ENCODE assay signal across 9 cellular contexts in genomic region chrX:54180403-54180802, GRCh38. TPM values are rescaled to one million over a fixed set of nuclear protein-coding genes. Genes with fewer than 3 reads are reported as not detected.
DNase-seq lines count a peak whose midpoint lies in the region; ATAC-seq and TF ChIP-seq lines count a peak whose summit lies in the region.
"Had no signal": no experiment of that assay in that cellular context is flagged by ENCODE, and none has a peak within 500 bp of the region (broad histone marks: within the 10 kb centered on the region; RNA-seq: fewer than 3 reads in every experiment).

No MANE protein-coding gene starts in this region.

- H3K9me3 Mint-ChIP-seq in chondrocyte (ENCODE audit: low read depth) (no peaks in the 10 kb centered on the region), neural progenitor cell (no peaks in the 10 kb centered on the region)

- peak overlapping the region; percentile 78 for H3K4me2 ChIP-seq in neural progenitor cell

- peaks cover 72% of the 10 kb centered on the region for H3K79me2 ChIP-seq in neural progenitor cell (ENCODE audit: low read depth)

- H3K27me3 Mint-ChIP-seq in chondrocyte (ENCODE audit: low read depth) (no peaks in the 10 kb centered on the region), neural progenitor cell (ENCODE audit: insufficient read depth, low read depth) (peaks cover 4% of the 10 kb centered on the region)

- H4K20me1 ChIP-seq in neural progenitor cell (ENCODE audit: low read depth): peaks cover 18% of the 10 kb centered on the region

- H3F3A ChIP-seq in neural progenitor cell (ENCODE audit: low read depth): no peaks in the 10 kb centered on the region

- H3K4me3 ChIP-seq in NB4 (ENCODE audit: low read depth, low read length) (peak overlapping the region; percentile 97), neural progenitor cell (peak overlapping the region; percentile 75), tibial nerve (no peak overlapping the region)
- H3K4me3 ChIP-seq: lung had no signal

- no peak for TF ChIP-seq EP300 in tibial nerve (IDR thresholded peaks at IDR 0.05)

- peaks cover 15% of the 10 kb centered on the region for H3K4me1 ChIP-seq in neural progenitor cell
- peaks cover 0 to 45% (median 8%) of the 10 kb centered on the region in 4 donors for H3K4me1 ChIP-seq in tibial nerve

- TF ChIP-seq CTCF in NB4 (IDR thresholded peaks at IDR 0.05; ENCODE audit: low read depth, low read length) (no peak), chondrocyte (IDR thresholded peaks at IDR 0.05) (no peak), neural progenitor cell (IDR thresholded peaks at IDR 0.05) (no peak), tibial nerve (IDR thresholded peaks at IDR 0.05) (no peak)

- ATAC-seq in GM18517 (IDR thresholded peaks at IDR 0.05; ENCODE audit: unreplicated experiment): no peak

- no peaks in the 10 kb centered on the region for H3K27me3 ChIP-seq in neural progenitor cell
- peaks cover 0 to 6% of the 10 kb centered on the region in 2 donors for H3K27me3 ChIP-seq in tibial nerve

- H3K4me1 Mint-ChIP-seq in chondrocyte (ENCODE audit: low read depth): peaks cover 57% of the 10 kb centered on the region
- peaks cover 24% of the 10 kb centered on the region for H3K4me1 Mint-ChIP-seq in neural progenitor cell

- H2AFZ ChIP-seq in neural progenitor cell (replicated peaks): no peak overlapping the region

- no peaks in the 10 kb centered on the region for H3K36me3 ChIP-seq in neural progenitor cell
- H3K36me3 ChIP-seq in tibial nerve: no peaks in the 10 kb centered on the region

- DNase-seq in ELR (ENCODE audit: low read depth) (peak; percentile 62), NB4 (ENCODE audit: low read depth) (no peak), chondrocyte (ENCODE audit: low spot score) (no peak), neural progenitor cell (ENCODE audit: low spot score) (no peak), tibial nerve (ENCODE audit: low spot score in 2 of 2) (no peak), HUDEP-2 (lab: John Stamatoyannopoulos, UW; ENCODE audit: unreplicated experiment in 76 of 76) (no peak)
- no peak for DNase-seq in activated CD4-positive, alpha-beta T cell treated with anti-CD3 and anti-CD28 coated beads, Interleukin-2, amount 50 U/mL, for 48 hours

- H3K27ac ChIP-seq in neural progenitor cell (no peak overlapping the region), tibial nerve (no peak overlapping the region)

- H3K27ac Mint-ChIP-seq in chondrocyte (ENCODE audit: unreplicated experiment) (peak overlapping the region; percentile 93), neural progenitor cell (no peak overlapping the region)

- H3K9ac ChIP-seq in neural progenitor cell: no peak overlapping the region

- H3K36me3 Mint-ChIP-seq in chondrocyte (ENCODE audit: low read depth) (no peaks in the 10 kb centered on the region), neural progenitor cell (peaks cover 8% of the 10 kb centered on the region)

- H3K4me3 Mint-ChIP-seq in chondrocyte (ENCODE audit: unreplicated experiment) (peak overlapping the region; percentile 73), neural progenitor cell (peak overlapping the region; percentile 4)

- H3K9me3 ChIP-seq in neural progenitor cell (ENCODE audit: low read depth) (no peaks in the 10 kb centered on the region), tibial nerve (no peaks in the 10 kb centered on the region)

- WGBS in tibial nerve, 2 donors: 47 to 52% methylated on average over 4 of the region's 4 CpGs

- TF ChIP-seq POLR2A in NB4 (IDR thresholded peaks at IDR 0.05; ENCODE audit: extremely low read depth, insufficient read length): no peak
- no peak for TF ChIP-seq POLR2A in tibial nerve (IDR thresholded peaks at IDR 0.05)

RNA-seq across cellular contexts. Expression of gene FAM120C, which starts 2.7 kb away (rescaled TPM):
- total RNA-seq in chondrocyte: 6.8 to 14.7 TPM (median 7.3 TPM) in 3 replicates
- total RNA-seq in neural progenitor cell (ENCODE audit: low replicate concordance): 4.6 and 5.1 TPM in 2 replicates
- 10 to 100 TPM; 12.3 to 21.6 (median 17.4) TPM for total RNA-seq in tibial nerve

Comparison
In these comparisons a context has a peak if more than half of its experiments do, and no peak if none do; other contexts are left out.
1. H3K4me3 ChIP-seq: peak in NB4 (single experiment) and neural progenitor cell (single experiment); none in tibial nerve (0 of 4).